ENCODE assay signal across 1 cellular context in genomic region chr3:21914451-21914850, GRCh38.
TF ChIP-seq lines count a peak whose summit lies in the region.

No MANE protein-coding gene starts in this region.

TF ChIP-seq in GM23338, 12 proteins besides CTCF, POLR2A, EP300 and RAD21 (continued from another document):
- TF ChIP-seq ZNF462 (CRISPR knock-in tag; IDR thresholded peaks at IDR 0.05) = no peak
- TF ChIP-seq EZH2phosphoT487 (IDR thresholded peaks at IDR 0.05; ENCODE audit: unreplicated experiment) = no peak
- TF ChIP-seq STAT1 (IDR thresholded peaks at IDR 0.05; ENCODE audit: unreplicated experiment) = no peak
- TF ChIP-seq CREB1 (CRISPR knock-in tag; IDR thresholded peaks at IDR 0.05; ENCODE audit: low read depth) = no peak
